ENCODE assay signal across 9 cellular contexts in the genomic region with DNA sequence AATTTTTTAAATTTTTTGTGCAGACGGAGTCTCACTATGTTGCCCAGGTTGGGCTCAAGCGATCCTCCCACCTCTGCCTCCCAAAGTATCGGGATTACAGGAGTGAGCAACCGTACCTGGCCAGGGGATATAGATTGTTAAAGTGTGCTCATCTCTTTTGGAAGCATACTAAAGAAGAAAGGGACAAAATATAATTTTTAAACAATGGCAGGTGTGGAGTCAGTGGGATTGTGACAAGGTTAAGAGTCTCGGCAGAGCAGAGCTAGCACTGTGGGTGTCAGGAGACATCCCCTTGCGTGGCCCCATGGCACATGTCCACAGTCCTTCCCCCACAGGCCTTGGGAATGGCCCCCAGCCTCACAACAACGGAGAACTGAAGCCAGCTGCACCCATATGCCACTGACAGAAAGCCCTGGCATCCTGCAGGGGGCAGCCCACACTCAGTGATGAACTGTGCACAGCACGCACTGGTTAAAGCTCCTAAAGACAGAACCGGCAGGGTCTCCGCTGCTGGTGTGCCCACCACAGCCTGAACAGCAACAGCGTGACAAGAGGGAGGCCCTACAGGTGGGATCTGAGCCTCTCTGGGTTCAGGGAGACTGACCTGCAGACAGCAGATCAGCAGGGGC. TPM values are rescaled to one million over a fixed set of nuclear protein-coding genes. Genes with fewer than 3 reads are reported as not detected.
DNase-seq lines count a peak whose midpoint lies in the region; ATAC-seq and TF ChIP-seq lines count a peak whose summit lies in the region.
"Had no signal": no experiment of that assay in that cellular context is flagged by ENCODE, and none has a peak within 500 bp of the region (broad histone marks: within the 10 kb centered on the region; RNA-seq: fewer than 3 reads in every experiment).

No MANE protein-coding gene starts in this region.

- CTCF ChIA-PET in SK-N-SH (lab: Yijun Ruan, JAX): interaction anchor here (0.5 to 3.1 kb wide), 43 partner anchors 9 to 746 kb away, joined by 3 to 31 read pairs (median 4); partner anchors contain the start of genes CRKL and LZTR1

- no peaks in the 10 kb centered on the region for H3K9me3 ChIP-seq in SK-N-SH

- ATAC-seq in HG03095 (IDR thresholded peaks at IDR 0.05; ENCODE audit: unreplicated experiment): no peak

- peak overlapping the region in 1 of 2 experiments; percentile 39; a peak in 1 of 4 replicates for H3K4me3 ChIP-seq in SK-N-SH (ENCODE audit: low read depth in 2 of 2, low read length in 1 of 2)

- TF ChIP-seq CTCF in SK-N-SH (IDR thresholded peaks at IDR 0.05): peak; percentile 65

- H3K27me3 ChIP-seq in SK-N-SH (ENCODE audit: insufficient read depth): no peaks in the 10 kb centered on the region

- no peak overlapping the region for H3K4me2 ChIP-seq in SK-N-SH

- peaks cover 8 to 17% of the 10 kb centered on the region in 2 experiments; a peak in 2 of 4 replicates for H3K4me1 ChIP-seq in SK-N-SH (ENCODE audit: control insufficient read depth in 1 of 2, insufficient read depth in 2 of 2, low read depth in 1 of 2, low read length in 1 of 2)

- WGBS in SK-N-SH (ENCODE audit: low lambda C conversion rate): 89% methylated on average over 7 of the region's 11 CpGs

- no peak overlapping the region for H3K27ac ChIP-seq in SK-N-SH (ENCODE audit: low read depth in 2 of 2, low read length in 1 of 2)

- H2AFZ ChIP-seq in SK-N-SH (ENCODE audit: low read depth): no peak overlapping the region

- H3K36me3 ChIP-seq in SK-N-SH (replicated peaks in 1 of 2; ENCODE audit: control insufficient read depth in 1 of 2, insufficient read depth in 2 of 2, low read length in 1 of 2): peaks cover 20 to 45% of the 10 kb centered on the region in 2 experiments

- no peak overlapping the region for H3K9ac ChIP-seq in SK-N-SH

- no peak for TF ChIP-seq EP300 in SK-N-SH (IDR thresholded peaks at IDR 0.05; ENCODE audit: borderline replicate concordance in 1 of 2, low read depth in 1 of 2, low read length in 1 of 2)

- H4K20me1 ChIP-seq in SK-N-SH (ENCODE audit: insufficient read depth): no peaks in the 10 kb centered on the region

- no peaks in the 10 kb centered on the region for H3K9me2 ChIP-seq in SK-N-SH

- POLR2A ChIA-PET in SK-N-SH (lab: Yijun Ruan, JAX): interaction anchor here (0.5 to 1.2 kb wide), 3 partner anchors 54 to 156 kb away, joined by 3 to 5 read pairs (median 5); no protein-coding TSS in a partner anchor

- no peaks in the 10 kb centered on the region for H3K79me2 ChIP-seq in SK-N-SH (ENCODE audit: insufficient read depth)

- peak; percentile 69 for DNase-seq in activated effector memory CD4-positive, alpha-beta T cell treated with anti-CD3 and anti-CD28 coated beads, Interleukin-2, amount 50 U/mL, for 16 hours
- DNase-seq in activated effector memory CD4-positive, alpha-beta T cell treated with Interleukin-2 at 50 U/mL for 16 hours: no peak
- DNase-seq in SK-N-SH (peak; percentile 71), cerebellum (ENCODE audit: low spot score) (peak; percentile 40), mucosa of gallbladder (ENCODE audit: low spot score) (peak; percentile 24), RPMI8226 (no peak), NCI-H748 (lab: John Stamatoyannopoulos, UW; ENCODE audit: unreplicated experiment) (no peak)

- peak; percentile 81 for TF ChIP-seq RAD21 in SK-N-SH (IDR thresholded peaks at IDR 0.05; ENCODE audit: low read length)

- H3F3A ChIP-seq in SK-N-SH (replicated peaks; ENCODE audit: insufficient read depth): peaks cover 4% of the 10 kb centered on the region

TF ChIP-seq in SK-N-SH, 30 proteins besides CTCF, POLR2A, EP300 and RAD21:
- TF ChIP-seq MXI1 (IDR thresholded peaks at IDR 0.05; ENCODE audit: low read depth, low read length) (peak; percentile 45; the same call in 1 of the 2 replicates), JUND (IDR thresholded peaks at IDR 0.05) (no peak), FOXM1 (IDR thresholded peaks at IDR 0.05; ENCODE audit: low read depth) (no peak), RCOR1 (IDR thresholded peaks at IDR 0.05; ENCODE audit: low read length) (no peak), SMC3 (IDR thresholded peaks at IDR 0.05; ENCODE audit: low read depth, low read length) (peak; percentile 55; the same call in 1 of the 2 replicates), MAX (IDR thresholded peaks at IDR 0.05; ENCODE audit: low read depth) (no peak), FOSL2 (IDR thresholded peaks at IDR 0.05; ENCODE audit: borderline replicate concordance, low read depth) (no peak)

RNA-seq across cellular contexts. Expression of gene SERPIND1, which starts 29.9 kb away (rescaled TPM):
- polyA plus RNA-seq in SK-N-SH (2012; rRNA removed): 0.05 TPM in 1 of 2 replicates, not detected in the other
- polyA plus RNA-seq in SK-N-SH (2012; cell fraction: cytosol; rRNA removed): not detected in 2 replicates
- not detected in 2 replicates for polyA plus RNA-seq in SK-N-SH (2012; cell fraction: nucleus; rRNA removed)
- total RNA-seq in cerebellum: 3.2 TPM
- 0.58 TPM for total RNA-seq in mucosa of gallbladder
- total RNA-seq: activated CD8-positive, alpha-beta memory T cell treated with anti-CD3 and anti-CD28 coated beads for 36 hours had no signal

RNA-seq across cellular contexts. Expression of gene PI4KA, which starts 54.8 kb away (rescaled TPM):
- 26.3 and 30.0 TPM in 2 replicates for polyA plus RNA-seq in SK-N-SH (2012; rRNA removed)
- polyA plus RNA-seq in SK-N-SH (2012; cell fraction: cytosol; rRNA removed): 14.2 and 19.4 TPM in 2 replicates
- 77.8 and 105 TPM in 2 replicates for polyA plus RNA-seq in SK-N-SH (2012; cell fraction: nucleus; rRNA removed)
- total RNA-seq in cerebellum (67.2 TPM), mucosa of gallbladder (100 TPM)

RNA-seq across cellular contexts. Expression of gene SNAP29, which starts 55.0 kb away (rescaled TPM):
- 35.7 and 37.3 TPM in 2 replicates for polyA plus RNA-seq in SK-N-SH (2012; rRNA removed)
- polyA plus RNA-seq in SK-N-SH (2012; cell fraction: cytosol; rRNA removed): 33.8 and 36.0 TPM in 2 replicates
- 15.5 and 21.5 TPM in 2 replicates for polyA plus RNA-seq in SK-N-SH (2012; cell fraction: nucleus; rRNA removed)
- 7.8 TPM for total RNA-seq in cerebellum
- 34.6 TPM for total RNA-seq in mucosa of gallbladder

Comparison
In these comparisons a context has a peak if more than half of its experiments do, and no peak if none do; other contexts are left out.
1. DNase-seq: peak in activated effector memory CD4-positive, alpha-beta T cell treated with anti-CD3 and anti-CD28 coated beads, Interleukin-2, amount 50 U/mL, for 16 hours (single experiment), SK-N-SH (single experiment), cerebellum (single experiment) and mucosa of gallbladder (single experiment); none in activated effector memory CD4-positive, alpha-beta T cell treated with Interleukin-2 at 50 U/mL for 16 hours (single experiment), RPMI8226 (single experiment) and NCI-H748 (single experiment).